In genomic region chr1:98035587-98035986, GRCh38 we compare ENCODE assay signal across 25 cellular contexts.
DNase-seq lines count a peak whose midpoint lies in the region; ATAC-seq and TF ChIP-seq lines count a peak whose summit lies in the region.
"Had no signal": no experiment of that assay in that cellular context is flagged by ENCODE, and none has a peak within 500 bp of the region (broad histone marks: within the 10 kb centered on the region; RNA-seq: fewer than 3 reads in every experiment).

No MANE protein-coding gene starts in this region.

- no peak overlapping the region for H3K4me3 Mint-ChIP-seq in activated CD8-positive, alpha-beta memory T cell treated with anti-CD3 and anti-CD28 coated beads, Interleukin-2, amount 10 ng/mL, durations not matched to agents 7 days and 5 days
- H3K4me3 Mint-ChIP-seq: activated naive CD4-positive, alpha-beta T cell treated with anti-CD3 and anti-CD28 coated beads, Interleukin-2, amount 10 ng/mL, durations not matched to agents 7 days and 5 days; activated T-cell treated with anti-CD3 and anti-CD28 coated beads, Interleukin-2, amount 50 U/mL, for 72 hours; naive thymus-derived CD4-positive, alpha-beta T cell; T-helper 1 cell treated with Interleukin-12 subunit alpha and Interleukin-12 subunit beta and Interleukin-4 antibody, amounts not matched to agents 30 μg/mL and 1 μg/mL, for 36 hours had no signal

- H3K4me3 ChIP-seq in mammary epithelial cell (replicated peaks in 1 of 3; ENCODE audit: insufficient read depth in 1 of 3, low read depth in 2 of 3, low read length in 3 of 3) (no peak overlapping the region), breast epithelium (no peak overlapping the region), fibroblast of lung (replicated peaks in 1 of 4; ENCODE audit: control extremely low read depth in 1 of 4, insufficient read depth in 1 of 4, low read depth in 3 of 4, low read length in 4 of 4) (no peak overlapping the region)
- H3K4me3 ChIP-seq: ascending aorta, BLaER1, colonic mucosa, GM23248, heart left ventricle, pancreas, Peyer's patch, right lobe of liver, SJCRH30, upper lobe of right lung had no signal

- H3K27me3 Mint-ChIP-seq in activated CD8-positive, alpha-beta memory T cell treated with anti-CD3 and anti-CD28 coated beads, Interleukin-2, amount 10 ng/mL, durations not matched to agents 7 days and 5 days = peaks cover 29% of the 10 kb centered on the region

- intact Hi-C loops in mammary epithelial cell (cut with micrococcal nuclease) = no loop called here
- intact Hi-C loops in breast epithelium (cut with DNase I; ENCODE audit: low total_unique reads) = no loop called here

- H3K27ac Mint-ChIP-seq in activated CD8-positive, alpha-beta memory T cell treated with anti-CD3 and anti-CD28 coated beads, Interleukin-2, amount 10 ng/mL, durations not matched to agents 7 days and 5 days = no peak overlapping the region
- H3K27ac Mint-ChIP-seq: activated naive CD4-positive, alpha-beta T cell treated with anti-CD3 and anti-CD28 coated beads, Interleukin-2, amount 10 ng/mL, durations not matched to agents 7 days and 5 days; activated T-cell treated with anti-CD3 and anti-CD28 coated beads, Interleukin-2, amount 50 U/mL, for 72 hours; naive thymus-derived CD4-positive, alpha-beta T cell; T-helper 1 cell treated with Interleukin-12 subunit alpha and Interleukin-12 subunit beta and Interleukin-4 antibody, amounts not matched to agents 30 μg/mL and 1 μg/mL, for 36 hours had no signal

- H3K4me1 Mint-ChIP-seq in activated CD8-positive, alpha-beta memory T cell treated with anti-CD3 and anti-CD28 coated beads, Interleukin-2, amount 10 ng/mL, durations not matched to agents 7 days and 5 days = no peaks in the 10 kb centered on the region
- H3K4me1 Mint-ChIP-seq: activated naive CD4-positive, alpha-beta T cell treated with anti-CD3 and anti-CD28 coated beads, Interleukin-2, amount 10 ng/mL, durations not matched to agents 7 days and 5 days had no signal

- TF ChIP-seq CTCF in mammary epithelial cell (conservative IDR thresholded peaks at IDR 0.05 in 1 of 2, IDR thresholded peaks at IDR 0.05 in 1 of 2; ENCODE audit: extremely low read depth in 1 of 2, insufficient read depth in 1 of 2, low read depth in 1 of 2, low read length in 2 of 2) (no peak), breast epithelium (IDR thresholded peaks at IDR 0.05) (no peak), fibroblast of lung (conservative IDR thresholded peaks at IDR 0.05 in 1 of 2, IDR thresholded peaks at IDR 0.05 in 1 of 2; ENCODE audit: low read depth in 1 of 2, low read length in 2 of 2) (no peak)

- dilution Hi-C loops in mammary epithelial cell (cut with HindIII; ENCODE audit: low sequenced_read_pairs) = no loop called here

- ATAC-seq in activated CD8-positive, alpha-beta memory T cell treated with anti-CD3 and anti-CD28 coated beads, Interleukin-2, amount 10 ng/mL, durations not matched to agents 7 days and 5 days = no peak
- no peak for ATAC-seq in GM21576 (IDR thresholded peaks at IDR 0.05; ENCODE audit: unreplicated experiment)
- ATAC-seq: activated T-cell treated with anti-CD3 and anti-CD28 coated beads, Interleukin-2, amount 50 U/mL, for 72 hours; heart left ventricle; naive thymus-derived CD4-positive, alpha-beta T cell; pancreas; right lobe of liver; upper lobe of right lung had no signal

- H4K20me1 ChIP-seq in mammary epithelial cell (ENCODE audit: insufficient read depth, low read length) (no peaks in the 10 kb centered on the region), fibroblast of lung (ENCODE audit: control insufficient read depth, extremely low read depth, insufficient read depth, low read length) (no peaks in the 10 kb centered on the region)
- H4K20me1 ChIP-seq: BLaER1 had no signal

- H3K4me1 ChIP-seq in mammary epithelial cell (ENCODE audit: insufficient read depth, low read length) = peaks cover 13% of the 10 kb centered on the region
- H3K4me1 ChIP-seq in breast epithelium = no peaks in the 10 kb centered on the region
- H3K4me1 ChIP-seq in fibroblast of lung (ENCODE audit: control insufficient read depth, extremely low read depth, insufficient read depth, low read length) = no peaks in the 10 kb centered on the region
- H3K4me1 ChIP-seq: ascending aorta, BLaER1, colonic mucosa, heart left ventricle, pancreas, Peyer's patch, right lobe of liver, SJCRH30, upper lobe of right lung had no signal

- H3K9ac ChIP-seq in mammary epithelial cell (ENCODE audit: insufficient read depth, low read length) (no peak overlapping the region), fibroblast of lung (ENCODE audit: insufficient read depth, low read length) (no peak overlapping the region)
- H3K9ac ChIP-seq: BLaER1, GM23248 had no signal

- no peaks in the 10 kb centered on the region for H3K36me3 Mint-ChIP-seq in activated CD8-positive, alpha-beta memory T cell treated with anti-CD3 and anti-CD28 coated beads, Interleukin-2, amount 10 ng/mL, durations not matched to agents 7 days and 5 days
- H3K36me3 Mint-ChIP-seq: activated naive CD4-positive, alpha-beta T cell treated with anti-CD3 and anti-CD28 coated beads, Interleukin-2, amount 10 ng/mL, durations not matched to agents 7 days and 5 days; naive thymus-derived CD4-positive, alpha-beta T cell had no signal

- H3K36me3 ChIP-seq in mammary epithelial cell (ENCODE audit: insufficient read depth, low read length) = no peaks in the 10 kb centered on the region
- H3K36me3 ChIP-seq in breast epithelium = no peaks in the 10 kb centered on the region
- H3K36me3 ChIP-seq in fibroblast of lung (ENCODE audit: control insufficient read depth, insufficient read depth, low read length) = no peaks in the 10 kb centered on the region
- H3K36me3 ChIP-seq: ascending aorta, BLaER1, colonic mucosa, heart left ventricle, pancreas, Peyer's patch, right lobe of liver, SJCRH30, upper lobe of right lung had no signal

- TF ChIP-seq POLR2A in breast epithelium (IDR thresholded peaks at IDR 0.05) = no peak

- H3K79me2 ChIP-seq in mammary epithelial cell (ENCODE audit: insufficient read depth, low read length) (peaks cover 6% of the 10 kb centered on the region), fibroblast of lung (ENCODE audit: control insufficient read depth, insufficient read depth, low read length) (peaks cover 17% of the 10 kb centered on the region)

- H3K27ac ChIP-seq in mammary epithelial cell (ENCODE audit: insufficient read depth, low read depth, low read length) = no peak overlapping the region
- no peak overlapping the region for H3K27ac ChIP-seq in breast epithelium
- no peak overlapping the region for H3K27ac ChIP-seq in fibroblast of lung (ENCODE audit: insufficient read depth, low read length)
- H3K27ac ChIP-seq: ascending aorta, BLaER1, colonic mucosa, GM23248, heart left ventricle, pancreas, Peyer's patch, right lobe of liver, SJCRH30, upper lobe of right lung had no signal

- H3K27me3 ChIP-seq in mammary epithelial cell (ENCODE audit: insufficient read depth, low read length) = no peaks in the 10 kb centered on the region
- H3K27me3 ChIP-seq in breast epithelium = no peaks in the 10 kb centered on the region
- no peaks in the 10 kb centered on the region for H3K27me3 ChIP-seq in fibroblast of lung (ENCODE audit: control insufficient read depth, insufficient read depth, low read length)
- H3K27me3 ChIP-seq: ascending aorta, BLaER1, colonic mucosa, Peyer's patch, right lobe of liver, SJCRH30, upper lobe of right lung had no signal

- in situ Hi-C loops in mammary epithelial cell (cut with MboI; ENCODE audit: low sequenced_read_pairs in 2 of 2) = no loop called here

- CTCF ChIA-PET in mammary epithelial cell (lab: Charles Lee; ENCODE audit: low non-redundant PET) = no interaction called here
- CTCF ChIA-PET in activated CD8-positive, alpha-beta memory T cell treated with anti-CD3 and anti-CD28 coated beads, Interleukin-2, amount 10 ng/mL, durations not matched to agents 7 days and 5 days (lab: Charles Lee) = no interaction called here

- no TSS peak for BruUV-seq in mammary epithelial cell (replicated peaks; lab: Mats Ljungman, UMichigan)

- H3K9me3 Mint-ChIP-seq in activated CD8-positive, alpha-beta memory T cell treated with anti-CD3 and anti-CD28 coated beads, Interleukin-2, amount 10 ng/mL, durations not matched to agents 7 days and 5 days (ENCODE audit: low read depth) = no peaks in the 10 kb centered on the region
- H3K9me3 Mint-ChIP-seq: activated naive CD4-positive, alpha-beta T cell treated with anti-CD3 and anti-CD28 coated beads, Interleukin-2, amount 10 ng/mL, durations not matched to agents 7 days and 5 days; activated T-cell treated with anti-CD3 and anti-CD28 coated beads, Interleukin-2, amount 50 U/mL, for 72 hours; naive thymus-derived CD4-positive, alpha-beta T cell; T-helper 1 cell treated with Interleukin-12 subunit alpha and Interleukin-12 subunit beta and Interleukin-4 antibody, amounts not matched to agents 30 μg/mL and 1 μg/mL, for 36 hours had no signal

- 0% methylated on average over 2 of the region's 2 CpGs for WGBS in mammary epithelial cell (ENCODE audit: low coverage, missing lambda C conversion rate)

- peak overlapping the region; percentile 4 for H2AFZ ChIP-seq in mammary epithelial cell (ENCODE audit: low read depth, low read length)
- H2AFZ ChIP-seq in fibroblast of lung (ENCODE audit: low read length) = no peak overlapping the region
- H2AFZ ChIP-seq: GM23248 had no signal

- H3K9me3 ChIP-seq in mammary epithelial cell (replicated peaks; ENCODE audit: insufficient read depth, low read length) = no peaks in the 10 kb centered on the region
- H3K9me3 ChIP-seq in breast epithelium = no peaks in the 10 kb centered on the region
- no peaks in the 10 kb centered on the region for H3K9me3 ChIP-seq in fibroblast of lung (ENCODE audit: control insufficient read depth, insufficient read depth, low read depth, low read length)
- H3K9me3 ChIP-seq: ascending aorta, BLaER1, Caco-2, colonic mucosa, heart left ventricle, pancreas, Peyer's patch, right lobe of liver, SJCRH30, upper lobe of right lung had no signal

- DNase-seq in mammary epithelial cell (peak; percentile 38), breast epithelium (ENCODE audit: low spot score in 2 of 2) (no peak), NCI-H446 treated with DMSO at 0.1 percent for 48 hours (lab: John Stamatoyannopoulos, UW) (peak; percentile 100), fibroblast of lung (ENCODE audit: low read depth in 2 of 2) (peak; percentile 45 to 64), cerebellar cortex (ENCODE audit: low spot score) (no peak), DMS153 (lab: John Stamatoyannopoulos, UW) (no peak)
- DNase-seq in activated CD8-positive, alpha-beta memory T cell treated with anti-CD3 and anti-CD28 coated beads, Interleukin-2, amount 10 ng/mL, durations not matched to agents 7 days and 5 days = no peak
- DNase-seq: activated naive CD4-positive, alpha-beta T cell treated with anti-CD3 and anti-CD28 coated beads, Interleukin-2, amount 10 ng/mL, durations not matched to agents 7 days and 5 days; activated T-cell treated with anti-CD3 and anti-CD28 coated beads, Interleukin-2, amount 50 U/mL, for 72 hours; Caco-2; colonic mucosa; GM23248; heart left ventricle; Kasumi-1; naive thymus-derived CD4-positive, alpha-beta T cell; NCI-H1092; pancreas; Peyer's patch; right lobe of liver; SJCRH30; upper lobe of right lung had no signal

- H3K4me2 ChIP-seq in mammary epithelial cell (ENCODE audit: insufficient read depth, low read depth, low read length) (no peak overlapping the region), fibroblast of lung (ENCODE audit: extremely low read depth, insufficient read depth, low read length) (no peak overlapping the region)
- H3K4me2 ChIP-seq: BLaER1 had no signal

Comparison
In these comparisons a context has a peak if more than half of its experiments do, and no peak if none do; other contexts are left out.
1. DNase-seq: peak in mammary epithelial cell (single experiment), NCI-H446 treated with DMSO at 0.1 percent for 48 hours (single experiment) and fibroblast of lung (2 of 2); none in breast epithelium (0 of 2), cerebellar cortex (single experiment), DMS153 (single experiment) and activated CD8-positive, alpha-beta memory T cell treated with anti-CD3 and anti-CD28 coated beads, Interleukin-2, amount 10 ng/mL, durations not matched to agents 7 days and 5 days (single experiment).